In the genomic region with DNA sequence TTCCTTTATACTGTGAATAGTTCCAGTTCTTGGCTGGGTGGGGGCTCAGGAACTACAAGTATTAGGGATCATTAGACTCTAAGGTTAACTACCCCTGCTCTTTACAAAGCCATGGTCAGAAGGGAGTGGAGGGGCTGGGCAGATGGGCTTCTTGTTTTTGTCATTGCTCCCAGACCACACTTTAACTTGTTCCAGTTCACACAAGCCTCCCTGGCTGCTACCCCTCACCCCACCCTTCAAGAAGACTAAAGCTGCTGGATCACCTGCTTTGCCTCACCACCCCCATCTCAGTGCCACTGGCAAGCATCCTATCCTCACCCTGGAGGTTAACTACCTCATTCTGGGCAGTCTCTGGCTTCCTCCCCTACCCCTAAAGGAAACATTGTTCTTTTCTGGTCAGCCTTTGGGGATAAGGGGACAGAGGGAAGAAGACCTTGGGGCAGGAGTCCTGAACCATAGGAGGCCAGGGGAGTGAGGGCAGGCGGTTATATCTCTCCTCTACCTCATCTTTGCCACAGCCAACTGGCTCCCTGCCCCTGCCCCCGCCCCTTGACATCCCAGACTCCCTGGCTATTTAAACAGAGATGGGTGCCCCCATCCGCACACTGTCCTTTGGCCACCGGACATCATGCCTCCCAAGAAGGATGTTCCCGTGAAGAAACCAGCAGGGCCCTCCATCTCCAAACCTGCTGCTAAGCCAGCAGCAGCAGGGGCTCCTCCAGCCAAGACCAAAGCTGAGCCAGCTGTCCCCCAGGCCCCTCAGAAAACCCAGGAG, we compare ENCODE assay signal across 10 cellular contexts. TPM values are rescaled to one million over a fixed set of nuclear protein-coding genes. Genes with fewer than 3 reads are reported as not detected.
DNase-seq lines count a peak whose midpoint lies in the region; ATAC-seq and TF ChIP-seq lines count a peak whose summit lies in the region.
"Had no signal": no experiment of that assay in that cellular context is flagged by ENCODE, and none has a peak within 500 bp of the region (broad histone marks: within the 10 kb centered on the region; RNA-seq: fewer than 3 reads in every experiment).

No MANE protein-coding gene starts in this region.

- TF ChIP-seq POLR2A in transverse colon (IDR thresholded peaks at IDR 0.05), result no peak

- in situ Hi-C loops in transverse colon (cut with MboI; ENCODE audit: low pct_ligation_motif_present in 1 of 4, low pct_unique_long_range_greater_than_20kb in 1 of 4, low sequenced_read_pairs in 3 of 4), result no loop called here

- H3K27ac ChIP-seq in RWPE2 (ENCODE audit: poor library complexity, severe bottlenecking), result peak overlapping the region; percentile 84
- no peak overlapping the region for H3K27ac ChIP-seq in rectal smooth muscle tissue (ENCODE audit: low read depth, low read length)
- H3K27ac ChIP-seq in transverse colon, result no peak overlapping the region

- DNase-seq in NCI-H524 (lab: John Stamatoyannopoulos, UW) (peak; percentile 16 to 59), NCI-H524 treated with DMSO at 0.1 percent for 48 hours (lab: John Stamatoyannopoulos, UW) (no peak), RWPE2 (ENCODE audit: low spot score) (no peak), epithelial cell of esophagus (ENCODE audit: low read depth) (no peak), transverse colon (no peak), NCI-H2227 (lab: John Stamatoyannopoulos, UW; ENCODE audit: unreplicated experiment) (no peak)
- DNase-seq: kidney glomerular epithelial cell, NCI-H1092 treated with DMSO at 0.1 percent for 48 hours had no signal

- H3K9me3 ChIP-seq in RWPE2 (ENCODE audit: severe bottlenecking), result no peaks in the 10 kb centered on the region
- H3K9me3 ChIP-seq in transverse colon, result no peaks in the 10 kb centered on the region

- intact Hi-C loops in transverse colon (cut with DNase I; ENCODE audit: low total_unique reads), result no loop called here

- TF ChIP-seq CTCF in RWPE2 (IDR thresholded peaks at IDR 0.05; ENCODE audit: poor library complexity, severe bottlenecking) (no peak), epithelial cell of esophagus (IDR thresholded peaks at IDR 0.05; ENCODE audit: insufficient read depth, low read depth, low read length, missing control alignments) (no peak), transverse colon (IDR thresholded peaks at IDR 0.05) (no peak)

- H3K4me1 ChIP-seq in RWPE2 (ENCODE audit: insufficient read depth, poor library complexity, severe bottlenecking), result no peaks in the 10 kb centered on the region
- H3K4me1 ChIP-seq in rectal smooth muscle tissue (ENCODE audit: control insufficient read depth, insufficient read depth, low read length), result peaks cover 9% of the 10 kb centered on the region
- peaks cover 18 to 40% (median 30%) of the 10 kb centered on the region in 4 donors for H3K4me1 ChIP-seq in transverse colon

- no peak for ATAC-seq in RWPE2 (ENCODE audit: low read depth)
- ATAC-seq in HG02610 (IDR thresholded peaks at IDR 0.05; ENCODE audit: unreplicated experiment), result no peak

- no peak for TF ChIP-seq EP300 in transverse colon (IDR thresholded peaks at IDR 0.05; ENCODE audit: low read depth)

- H3K36me3 ChIP-seq in RWPE2 (ENCODE audit: low read depth) (no peaks in the 10 kb centered on the region), rectal smooth muscle tissue (ENCODE audit: control insufficient read depth, insufficient read depth, low read length) (peaks cover 4% of the 10 kb centered on the region), transverse colon (no peaks in the 10 kb centered on the region)

- H3K27me3 ChIP-seq in RWPE2 (ENCODE audit: insufficient read depth, poor library complexity, severe bottlenecking) (no peaks in the 10 kb centered on the region), rectal smooth muscle tissue (ENCODE audit: control insufficient read depth, insufficient read depth, low read length) (no peaks in the 10 kb centered on the region), transverse colon (no peaks in the 10 kb centered on the region)

- H3K9ac ChIP-seq in rectal smooth muscle tissue (ENCODE audit: low read length), result no peak overlapping the region

- H3K4me3 ChIP-seq in RWPE2 (ENCODE audit: severe bottlenecking), result peak overlapping the region; percentile 46
- peak overlapping the region; percentile 82 for H3K4me3 ChIP-seq in epithelial cell of esophagus (ENCODE audit: low read length)
- H3K4me3 ChIP-seq in rectal smooth muscle tissue (ENCODE audit: low read length), result peak overlapping the region; percentile 60
- peak overlapping the region in 1 of 4 donors; percentile 77 for H3K4me3 ChIP-seq in transverse colon

- WGBS in transverse colon (ENCODE audit: low coverage in 1 of 2), 2 donors, result 79% methylated on average over 5 of the region's 5 CpGs; no CpG with 5 or more reads in 1 of the 2 donors

RNA-seq across cellular contexts. Expression of a gene that starts 1.1 kb away (rescaled TPM):
- total RNA-seq in transverse colon, result 10 to 100 TPM in 3 of 4 donors, not detected in 1; 26.4 to 30.0 (median 26.7) TPM

RNA-seq across cellular contexts. Expression of a gene that starts 4.7 kb away (rescaled TPM):
- total RNA-seq in transverse colon, result 1,000 to 10,000 TPM; 1,233 to 3,440 (median 2,458) TPM

RNA-seq across cellular contexts. Expression of a gene that starts 25.4 kb away (rescaled TPM):
- 100 to 1,000 TPM in 2 of 4 donors, 10 to 100 TPM in 2; 94.2 to 133 (median 97.9) TPM for total RNA-seq in transverse colon

RNA-seq across cellular contexts. Expression of a gene that starts 35.4 kb away (rescaled TPM):
- 10 to 100 TPM in 1 of 4 donors, 1 to 10 TPM in 3; 3.7 to 10.1 (median 4.5) TPM for total RNA-seq in transverse colon

RNA-seq across cellular contexts. Expression of a gene that starts 35.8 kb away (rescaled TPM):
- total RNA-seq in transverse colon, result 100 to 1,000 TPM in 3 of 4 donors, 10 to 100 TPM in 1; 63.8 to 231 (median 135) TPM

Comparison
In these comparisons a context has a peak if more than half of its experiments do, and no peak if none do; other contexts are left out.
1. DNase-seq: peak in NCI-H524 (2 of 2); none in NCI-H524 treated with DMSO at 0.1 percent for 48 hours (single experiment), RWPE2 (single experiment), epithelial cell of esophagus (single experiment), transverse colon (single experiment) and NCI-H2227 (single experiment).